Comparison of ENCODE assay signal across 20 cellular contexts in genomic region chr14:56127156-56127555, GRCh38. TPM values are rescaled to one million over a fixed set of nuclear protein-coding genes. Genes with fewer than 3 reads are reported as not detected.
A peak's percentile ranks its signal among the peaks of the same experiment; 100 is the strongest.
DNase-seq lines count a peak whose midpoint lies in the region; ATAC-seq and TF ChIP-seq lines count a peak whose summit lies in the region.
"Had no signal": no experiment of that assay in that cellular context is flagged by ENCODE, and none has a peak within 500 bp of the region (broad histone marks: within the 10 kb centered on the region; RNA-seq: fewer than 3 reads in every experiment).

No MANE protein-coding gene starts in this region.

- H3K4me3 ChIP-seq in endodermal cell (ENCODE audit: low read length) = no peak overlapping the region
- H3K4me3 ChIP-seq: SK-N-MC had no signal

- peak overlapping the region; percentile 29 for H3K27ac Mint-ChIP-seq in T-helper 17 cell
- H3K27ac Mint-ChIP-seq in endodermal cell = no peak overlapping the region
- H3K27ac Mint-ChIP-seq: CD4-positive, CD25-positive, alpha-beta regulatory T cell; HFFc6 had no signal

- 89 to 100% methylated on average over 2 to 3 of the region's 3 CpGs for WGBS in endodermal cell (ENCODE audit: insufficient coverage in 1 of 2, insufficient read length in 1 of 2), 2 experiments

- in situ Hi-C loops in G401 (cut with HindIII; ENCODE audit: low sequenced_read_pairs) = no loop called here

- H3K9ac ChIP-seq in endodermal cell (ENCODE audit: extremely low read depth, low read length, poor library complexity, severe bottlenecking) = no peak overlapping the region

- no peak overlapping the region for H3K4me3 Mint-ChIP-seq in T-helper 17 cell
- no peak overlapping the region for H3K4me3 Mint-ChIP-seq in endodermal cell
- H3K4me3 Mint-ChIP-seq: CD4-positive, CD25-positive, alpha-beta regulatory T cell; HFFc6 had no signal

- no peak for ATAC-seq in T-helper 17 cell
- no peak for ATAC-seq in GM19351 (IDR thresholded peaks at IDR 0.05; ENCODE audit: unreplicated experiment)

- no peaks in the 10 kb centered on the region for H3K9me3 ChIP-seq in T-helper 17 cell (ENCODE audit: control insufficient read depth, low read length, poor library complexity, severe bottlenecking)
- no peaks in the 10 kb centered on the region for H3K9me3 ChIP-seq in endodermal cell (ENCODE audit: control insufficient read depth, low read length)
- H3K9me3 ChIP-seq: Caco-2 had no signal

- no peaks in the 10 kb centered on the region for H3K36me3 ChIP-seq in endodermal cell (ENCODE audit: control insufficient read depth, insufficient read depth, low read length)

- no peaks in the 10 kb centered on the region for H3K4me1 ChIP-seq in endodermal cell (ENCODE audit: control insufficient read depth, insufficient read depth, low read length)
- H3K4me1 ChIP-seq: Caco-2 had no signal

- H3K27me3 Mint-ChIP-seq in T-helper 17 cell (peaks cover 25% of the 10 kb centered on the region), endodermal cell (ENCODE audit: insufficient read depth) (peaks cover 14% of the 10 kb centered on the region)

- peaks cover 3% of the 10 kb centered on the region for H3K36me3 Mint-ChIP-seq in T-helper 17 cell (ENCODE audit: low read depth)
- no peaks in the 10 kb centered on the region for H3K36me3 Mint-ChIP-seq in endodermal cell (ENCODE audit: low read depth)
- H3K36me3 Mint-ChIP-seq: CD4-positive, CD25-positive, alpha-beta regulatory T cell had no signal

- TF ChIP-seq CTCF in endodermal cell (conservative IDR thresholded peaks at IDR 0.05) = no peak

- H3K4me1 Mint-ChIP-seq in T-helper 17 cell (peaks cover 43% of the 10 kb centered on the region), endodermal cell (peaks cover 19% of the 10 kb centered on the region)

- no peaks in the 10 kb centered on the region for H3K9me3 Mint-ChIP-seq in endodermal cell
- H3K9me3 Mint-ChIP-seq: HFFc6 had no signal

- H3K27ac ChIP-seq in endodermal cell (ENCODE audit: low read depth, low read length) = peak overlapping the region; percentile 49
- H3K27ac ChIP-seq: 22Rv1, SK-N-MC had no signal

- peaks cover 10% of the 10 kb centered on the region for H3K27me3 ChIP-seq in endodermal cell (ENCODE audit: control insufficient read depth, insufficient read depth, low read length, poor library complexity, severe bottlenecking)

- DNase-seq in DMS79 treated with DMSO at 0.1 percent for 48 hours (lab: John Stamatoyannopoulos, UW) (peak; percentile 64), DMS79 (lab: John Stamatoyannopoulos, UW) (no peak), G401 (ENCODE audit: low spot score) (peak; percentile 78), T-helper 17 cell (no peak), endodermal cell (no peak), NCI-H526 treated with DMSO at 0.1 percent for 48 hours (lab: John Stamatoyannopoulos, UW) (no peak)
- no peak for DNase-seq in activated CD8-positive, alpha-beta memory T cell treated with anti-CD3 and anti-CD28 coated beads, Interleukin-2, amount 50 U/mL, for 48 hours
- DNase-seq: Caco-2; CD4-positive, CD25-positive, alpha-beta regulatory T cell; DMS153; HFFc6; Kasumi-1; MM.1S; NCI-H1092; NCI-H1436 treated with DMSO at 0.1 percent for 48 hours; NCI-H2029; OCI-M1 had no signal

RNA-seq across cellular contexts. Expression of gene PELI2, which starts 8.9 kb away (rescaled TPM):
- total RNA-seq in G401 (2014; rRNA removed; shearing (Covaris generic)) = under 0.01 and 0.10 TPM in 2 replicates
- total RNA-seq in T-helper 17 cell (10 to 100 TPM; 11.2 to 26.3 TPM), endodermal cell (1 to 10 TPM; 5.9 to 8.1 TPM)
- 12.1 TPM for polyA plus RNA-seq in endodermal cell (2013, experiment 1 of 2)
- polyA plus RNA-seq in endodermal cell (2013, experiment 2 of 2) = 9.9 TPM

Comparison
In these comparisons a context has a peak if more than half of its experiments do, and no peak if none do; other contexts are left out.
1. DNase-seq: peak in DMS79 treated with DMSO at 0.1 percent for 48 hours (single experiment) and G401 (single experiment); none in DMS79 (single experiment), T-helper 17 cell (0 of 3), endodermal cell (single experiment), activated CD8-positive, alpha-beta memory T cell treated with anti-CD3 and anti-CD28 coated beads, Interleukin-2, amount 50 U/mL, for 48 hours (single experiment) and NCI-H526 treated with DMSO at 0.1 percent for 48 hours (single experiment).